9 cellular contexts compared by ENCODE assay signal in genomic region chr17:79393358-79394038, GRCh38.
DNase-seq lines count a peak whose midpoint lies in the region; ATAC-seq and TF ChIP-seq lines count a peak whose summit lies in the region.
"Had no signal": no experiment of that assay in that cellular context is flagged by ENCODE, and none has a peak within 500 bp of the region (broad histone marks: within the 10 kb centered on the region; RNA-seq: fewer than 3 reads in every experiment).

No MANE protein-coding gene starts in this region.

- no peak overlapping the region for H3K4me2 ChIP-seq in MM.1S (ENCODE audit: low read depth, low read length)

- intact Hi-C loops in ovary (cut with DNase I), result loop anchor here (2.0 to 10.0 kb wide), 7 partner anchors 305 to 399 kb away; partner anchors contain the start of gene C1QTNF1 (in 1 of the 4)

- H3K27ac ChIP-seq in MM.1S (ENCODE audit: low read length) (no peak overlapping the region), ovary (no peak overlapping the region)

- WGBS in ovary, 3 donors, result 38 to 46% (median 43%) methylated on average over 30 of the region's 30 CpGs

- H3K9ac ChIP-seq in MM.1S (ENCODE audit: low read length), result no peak overlapping the region

- H3K4me1 ChIP-seq in MM.1S (ENCODE audit: low read length), result no peaks in the 10 kb centered on the region
- H3K4me1 ChIP-seq in ovary (ENCODE audit: insufficient read depth), result no peaks in the 10 kb centered on the region

- peaks cover 65% of the 10 kb centered on the region for H3K27me3 Mint-ChIP-seq in activated naive CD4-positive, alpha-beta T cell treated with anti-CD3 and anti-CD28 coated beads, Interleukin-2, amount 10 ng/mL, durations not matched to agents 7 days and 5 days
- peaks cover 76% of the 10 kb centered on the region for H3K27me3 Mint-ChIP-seq in type B pancreatic cell

- no peaks in the 10 kb centered on the region for H3K4me1 Mint-ChIP-seq in activated naive CD4-positive, alpha-beta T cell treated with anti-CD3 and anti-CD28 coated beads, Interleukin-2, amount 10 ng/mL, durations not matched to agents 7 days and 5 days
- no peaks in the 10 kb centered on the region for H3K4me1 Mint-ChIP-seq in type B pancreatic cell (ENCODE audit: unreplicated experiment)

- H3K36me3 ChIP-seq in MM.1S (replicated peaks; ENCODE audit: insufficient read depth, low read length), result no peaks in the 10 kb centered on the region
- H3K36me3 ChIP-seq in ovary, result no peaks in the 10 kb centered on the region

- H3K27me3 ChIP-seq in MM.1S (replicated peaks; ENCODE audit: insufficient read depth, low read length), result peaks cover 96% of the 10 kb centered on the region
- no peaks in the 10 kb centered on the region for H3K27me3 ChIP-seq in ovary

- no peaks in the 10 kb centered on the region for H3K79me2 ChIP-seq in MM.1S (ENCODE audit: low read length)

- H3K27ac Mint-ChIP-seq in activated naive CD4-positive, alpha-beta T cell treated with anti-CD3 and anti-CD28 coated beads, Interleukin-2, amount 10 ng/mL, durations not matched to agents 7 days and 5 days, result no peak overlapping the region
- no peak overlapping the region for H3K27ac Mint-ChIP-seq in type B pancreatic cell
- H3K27ac Mint-ChIP-seq: dendritic cell treated with granulocyte-macrophage colony-stimulating factor and Interleukin-4, amounts not matched to agents 40 ng/mL and 50 ng/mL, for 4 days had no signal

- no peak overlapping the region for H3K4me3 Mint-ChIP-seq in activated naive CD4-positive, alpha-beta T cell treated with anti-CD3 and anti-CD28 coated beads, Interleukin-2, amount 10 ng/mL, durations not matched to agents 7 days and 5 days
- no peak overlapping the region for H3K4me3 Mint-ChIP-seq in type B pancreatic cell
- H3K4me3 Mint-ChIP-seq: dendritic cell treated with granulocyte-macrophage colony-stimulating factor and Interleukin-4, amounts not matched to agents 40 ng/mL and 50 ng/mL, for 4 days had no signal

- H3F3A ChIP-seq in MM.1S (ENCODE audit: insufficient read depth, low read length), result no peaks in the 10 kb centered on the region

- ATAC-seq in HG03159 (IDR thresholded peaks at IDR 0.05; ENCODE audit: unreplicated experiment), result no peak

- no peak overlapping the region for H2AFZ ChIP-seq in MM.1S (ENCODE audit: low read length)

- TF ChIP-seq CTCF in MM.1S (IDR thresholded peaks at IDR 0.05; ENCODE audit: low read length) (peak; percentile 94), ovary (IDR thresholded peaks at IDR 0.05) (peak; percentile 56 to 82 (median 64)), type B pancreatic cell (conservative IDR thresholded peaks at IDR 0.05) (peak; percentile 96)

- no peaks in the 10 kb centered on the region for H3K9me2 ChIP-seq in MM.1S (replicated peaks; ENCODE audit: insufficient read depth, low read length)

- no peaks in the 10 kb centered on the region for H4K20me1 ChIP-seq in MM.1S (ENCODE audit: insufficient read depth, low read length)

- TF ChIP-seq EP300 in ovary (IDR thresholded peaks at IDR 0.05), result no peak

- no peaks in the 10 kb centered on the region for H3K36me3 Mint-ChIP-seq in activated naive CD4-positive, alpha-beta T cell treated with anti-CD3 and anti-CD28 coated beads, Interleukin-2, amount 10 ng/mL, durations not matched to agents 7 days and 5 days
- no peaks in the 10 kb centered on the region for H3K36me3 Mint-ChIP-seq in type B pancreatic cell

- peak; percentile 73 for DNase-seq in ELR (ENCODE audit: low read depth)
- DNase-seq in MM.1S, result peak; percentile 64
- peak; percentile 58 for DNase-seq in SK-N-DZ (ENCODE audit: low spot score)
- peak; percentile 74 for DNase-seq in activated naive CD4-positive, alpha-beta T cell treated with anti-CD3 and anti-CD28 coated beads, Interleukin-2, amount 10 ng/mL, durations not matched to agents 7 days and 5 days
- peak; percentile 54 for DNase-seq in globus pallidus (ENCODE audit: low spot score)
- DNase-seq in ovary, result peak; percentile 65 to 90 (median 80)
- DNase-seq in type B pancreatic cell (ENCODE audit: extremely low spot score, unreplicated experiment), result peak; percentile 92

- H3K4me3 ChIP-seq in MM.1S (ENCODE audit: low read length) (no peak overlapping the region), ovary (no peak overlapping the region)

- CTCF ChIA-PET in activated naive CD4-positive, alpha-beta T cell treated with anti-CD3 and anti-CD28 coated beads, Interleukin-2, amount 10 ng/mL, durations not matched to agents 7 days and 5 days (lab: Charles Lee), result interaction anchor here (0.6 to 6.7 kb wide), 15 partner anchors 8 to 1797 kb away, joined by 3 to 125 read pairs (median 5); no protein-coding TSS in a partner anchor

- no peak for TF ChIP-seq POLR2A in ovary (IDR thresholded peaks at IDR 0.05)

- H3K9me3 ChIP-seq in MM.1S (replicated peaks; ENCODE audit: insufficient read depth, low read length) (no peaks in the 10 kb centered on the region), ovary (no peaks in the 10 kb centered on the region)

- H3K9me3 Mint-ChIP-seq in activated naive CD4-positive, alpha-beta T cell treated with anti-CD3 and anti-CD28 coated beads, Interleukin-2, amount 10 ng/mL, durations not matched to agents 7 days and 5 days, result peaks cover 3% of the 10 kb centered on the region
- no peaks in the 10 kb centered on the region for H3K9me3 Mint-ChIP-seq in type B pancreatic cell
- H3K9me3 Mint-ChIP-seq: dendritic cell treated with granulocyte-macrophage colony-stimulating factor and Interleukin-4, amounts not matched to agents 40 ng/mL and 50 ng/mL, for 4 days had no signal
